Comparison of ENCODE assay signal across 1 cellular context in the genomic region with DNA sequence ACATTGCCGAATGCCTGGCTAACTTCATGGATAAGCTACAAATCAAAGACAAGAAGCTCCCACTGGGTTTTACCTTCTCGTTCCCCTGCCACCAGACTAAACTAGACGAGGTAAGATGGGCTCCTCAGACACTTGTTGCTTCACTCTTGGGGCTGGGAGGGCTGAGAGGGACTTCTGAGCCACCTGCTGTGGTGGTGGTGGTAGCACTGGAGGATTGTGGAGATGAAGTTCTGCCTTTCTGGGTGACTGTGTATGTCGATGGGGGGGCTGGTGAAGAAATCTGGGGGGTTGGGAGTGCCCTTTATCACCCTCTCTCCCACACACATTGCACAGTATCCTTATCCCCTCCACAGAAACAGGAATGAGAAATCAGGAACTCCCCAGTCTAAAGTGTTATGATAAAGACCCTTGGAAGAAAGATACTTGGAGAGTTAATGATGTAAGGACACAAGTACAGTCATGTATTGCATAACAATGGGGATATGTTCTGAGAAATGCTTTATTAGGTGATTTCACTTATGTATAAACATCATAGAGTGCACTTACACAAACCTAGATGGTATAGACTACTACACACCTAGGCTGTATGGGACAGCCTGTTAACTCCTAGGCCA.
TF ChIP-seq lines count a peak whose summit lies in the region.

No MANE protein-coding gene starts in this region.

TF ChIP-seq in GM23338, 12 proteins besides CTCF, POLR2A, EP300 and RAD21 (continued from another document):
- TF ChIP-seq ZNF462 (CRISPR knock-in tag; IDR thresholded peaks at IDR 0.05): no peak
- TF ChIP-seq EZH2 (IDR thresholded peaks at IDR 0.05; ENCODE audit: low read depth, unreplicated experiment): no peak
